Comparison of ENCODE assay signal across 8 cellular contexts in the genomic region with DNA sequence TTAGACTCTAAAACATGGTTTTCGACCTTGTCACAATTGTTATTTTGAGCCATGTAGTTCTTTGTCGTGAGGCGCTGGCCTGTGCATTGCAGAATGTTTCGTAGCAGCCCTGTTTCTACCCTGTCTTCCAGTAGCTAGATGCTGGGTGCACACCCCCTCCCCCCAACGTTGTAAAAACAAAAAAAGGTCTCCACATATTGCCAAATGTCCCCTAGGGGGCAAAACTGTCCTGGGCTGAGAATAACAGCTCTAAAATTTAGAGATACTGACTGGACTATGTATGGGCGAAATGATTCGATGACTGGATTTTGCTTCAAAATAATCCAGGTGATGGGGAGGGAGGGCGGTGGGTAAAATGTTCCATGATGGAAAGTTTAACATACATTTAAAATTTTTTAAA.
DNase-seq lines count a peak whose midpoint lies in the region; ATAC-seq, FAIRE-seq and TF ChIP-seq lines count a peak whose summit lies in the region.

No MANE protein-coding gene starts in this region.

- no peak overlapping the region for H3K4me2 ChIP-seq in keratinocyte (ENCODE audit: control insufficient read depth, extremely low read depth, insufficient read depth, low read depth, low read length)

- no peak overlapping the region for H2AFZ ChIP-seq in keratinocyte (ENCODE audit: control insufficient read depth, low read length)

- peak in 1 of 10 experiments; percentile 17 for DNase-seq in CD4-positive, alpha-beta T cell
- DNase-seq in T-cell (peak in 1 of 34 experiments; percentile 19), keratinocyte (ENCODE audit: low read depth, low spot score) (no peak), cerebellum (ENCODE audit: low spot score) (no peak), uterus (no peak), NCI-H2029 (lab: John Stamatoyannopoulos, UW) (no peak)

- TF ChIP-seq CTCF in CD4-positive, alpha-beta T cell (IDR thresholded peaks at IDR 0.05): peak; percentile 45
- TF ChIP-seq CTCF in keratinocyte (optimal IDR thresholded peaks at IDR 0.05 in 1 of 3, IDR thresholded peaks at IDR 0.05 in 1 of 3, conservative IDR thresholded peaks at IDR 0.05 in 1 of 3; ENCODE audit: extremely low read depth in 1 of 3, insufficient read depth in 2 of 3, low read length in 3 of 3) (peak in 2 of 3 experiments; percentile 9 to 11), uterus (IDR thresholded peaks at IDR 0.05) (no peak)

- peaks cover 2% of the 10 kb centered on the region for H3K9me3 Mint-ChIP-seq in CD4-positive, alpha-beta T cell
- no peaks in the 10 kb centered on the region for H3K9me3 Mint-ChIP-seq in T-cell

- intact Hi-C loops in CD4-positive, alpha-beta T cell (cut with DNase I, micrococcal nuclease): loop anchor here (5.0 to 10.0 kb wide), 2 partner anchors 59 to 558 kb away; no protein-coding TSS in a partner anchor
- intact Hi-C loops in uterus (cut with DNase I; ENCODE audit: low total_unique reads): no loop called here

- H4K20me1 ChIP-seq in keratinocyte (ENCODE audit: control insufficient read depth, extremely low read depth, insufficient read depth, low read length): no peaks in the 10 kb centered on the region

- peaks cover 71% of the 10 kb centered on the region for H3K4me1 Mint-ChIP-seq in CD4-positive, alpha-beta T cell (ENCODE audit: low read depth)
- peaks cover 72 to 78% (median 77%) of the 10 kb centered on the region in 3 donors for H3K4me1 Mint-ChIP-seq in T-cell

- H3K4me3 Mint-ChIP-seq in CD4-positive, alpha-beta T cell: no peak overlapping the region
- no peak overlapping the region for H3K4me3 Mint-ChIP-seq in T-cell

- no peak for FAIRE-seq in keratinocyte (lab: Jason Lieb, UNC)

- H3K36me3 ChIP-seq in keratinocyte (ENCODE audit: control insufficient read depth in 2 of 2, extremely low read depth in 1 of 2, insufficient read depth in 2 of 2, low read length in 2 of 2) (no peaks in the 10 kb centered on the region), uterus (no peaks in the 10 kb centered on the region)

- H3K27ac ChIP-seq in CD4-positive, alpha-beta T cell (ENCODE audit: low read depth, low read length): no peak overlapping the region
- H3K27ac ChIP-seq in keratinocyte (ENCODE audit: control insufficient read depth, insufficient read depth, low read length): no peak overlapping the region
- no peak overlapping the region for H3K27ac ChIP-seq in uterus

- H3K9ac ChIP-seq in keratinocyte (ENCODE audit: control insufficient read depth, extremely low read depth, insufficient read depth, low read length): no peak overlapping the region

- H3K9me1 ChIP-seq in keratinocyte (ENCODE audit: control insufficient read depth, extremely low read depth, insufficient read depth, low read length): no peaks in the 10 kb centered on the region

- POLR2A ChIA-PET in CD4-positive, alpha-beta T cell (lab: Charles Lee): interaction anchor here (0.6 to 3.7 kb wide), 5 partner anchors 15 to 178 kb away, joined by 3 to 40 read pairs (median 7); a partner anchor contains a TSS
- POLR2A ChIA-PET in T-cell (lab: Charles Lee): no interaction called here

- no peak for TF ChIP-seq POLR2A in uterus (IDR thresholded peaks at IDR 0.05)

- H3K36me3 Mint-ChIP-seq in CD4-positive, alpha-beta T cell (ENCODE audit: low read depth): no peaks in the 10 kb centered on the region
- H3K36me3 Mint-ChIP-seq in T-cell: no peaks in the 10 kb centered on the region

- peak overlapping the region; percentile 95 for H3K27ac Mint-ChIP-seq in CD4-positive, alpha-beta T cell
- H3K27ac Mint-ChIP-seq in T-cell: peak overlapping the region; percentile 98 to 99

- H3K27me3 Mint-ChIP-seq in CD4-positive, alpha-beta T cell: no peaks in the 10 kb centered on the region
- no peaks in the 10 kb centered on the region for H3K27me3 Mint-ChIP-seq in T-cell

- no peaks in the 10 kb centered on the region for H3K27me3 ChIP-seq in CD4-positive, alpha-beta T cell (ENCODE audit: control insufficient read depth, insufficient read depth, low read length)
- H3K27me3 ChIP-seq in keratinocyte (ENCODE audit: control insufficient read depth, extremely low read depth, insufficient read depth, low read length) (no peaks in the 10 kb centered on the region), uterus (no peaks in the 10 kb centered on the region)

- H3K4me1 ChIP-seq in keratinocyte (ENCODE audit: control insufficient read depth, extremely low read depth, insufficient read depth, low read length) (peaks cover 17% of the 10 kb centered on the region), uterus (no peaks in the 10 kb centered on the region)

- no peaks in the 10 kb centered on the region for H3K79me2 ChIP-seq in keratinocyte (ENCODE audit: control insufficient read depth, insufficient read depth, low read length)

- ATAC-seq in CD4-positive, alpha-beta T cell (ENCODE audit: poor library complexity): no peak
- ATAC-seq in GM19351 (IDR thresholded peaks at IDR 0.05; ENCODE audit: unreplicated experiment) (peak; percentile 33), T-cell (replicated peaks in 1 of 4) (no peak), HG03378 (IDR thresholded peaks at IDR 0.05; ENCODE audit: unreplicated experiment) (no peak)

- no peak overlapping the region for H3K4me3 ChIP-seq in keratinocyte (ENCODE audit: control insufficient read depth in 2 of 3, extremely low read depth in 1 of 3, insufficient read depth in 2 of 3, low read depth in 1 of 3, low read length in 3 of 3)
- no peak overlapping the region for H3K4me3 ChIP-seq in uterus

- dilution Hi-C loops in keratinocyte (cut with MboI; ENCODE audit: extremely low pct_ligation_motif_present, low sequenced_read_pairs): no loop called here

- CTCF ChIA-PET in CD4-positive, alpha-beta T cell (lab: Charles Lee): interaction anchor here (1.6 to 3.2 kb wide), 2 partner anchors 125 to 129 kb away, joined by 4 to 11 read pairs; a partner anchor contains a TSS
- CTCF ChIA-PET in T-cell (lab: Charles Lee): interaction anchor here in 1 of 2 donors (0.5 kb wide), 1 partner anchor 115 kb away, joined by 3 read pairs; no protein-coding TSS in a partner anchor

- no peaks in the 10 kb centered on the region for H3K9me3 ChIP-seq in CD4-positive, alpha-beta T cell (ENCODE audit: control insufficient read depth, low read length)
- no peaks in the 10 kb centered on the region for H3K9me3 ChIP-seq in keratinocyte (ENCODE audit: control insufficient read depth, low read depth, low read length)
- no peaks in the 10 kb centered on the region for H3K9me3 ChIP-seq in uterus

Comparison
In these comparisons a context has a peak if more than half of its experiments do, and no peak if none do; other contexts are left out.
1. CTCF ChIP-seq: peak in CD4-positive, alpha-beta T cell (single experiment) and keratinocyte (2 of 3); none in uterus (0 of 4).